Comparison of ENCODE assay signal across 1 cellular context in genomic region chr6:53055873-53056272, GRCh38.
TF ChIP-seq lines count a peak whose summit lies in the region.

No MANE protein-coding gene starts in this region.

TF ChIP-seq in K562, 482 proteins besides CTCF, POLR2A, EP300 and RAD21 (continued from another document):
- TF ChIP-seq ZNF518B (CRISPR knock-in tag; IDR thresholded peaks at IDR 0.05), result no peak
- no peak for TF ChIP-seq NCOA2 (IDR thresholded peaks at IDR 0.05; ENCODE audit: partially characterized antibody in 2 of 2)
